ENCODE assay signal across 18 cellular contexts in the genomic region with DNA sequence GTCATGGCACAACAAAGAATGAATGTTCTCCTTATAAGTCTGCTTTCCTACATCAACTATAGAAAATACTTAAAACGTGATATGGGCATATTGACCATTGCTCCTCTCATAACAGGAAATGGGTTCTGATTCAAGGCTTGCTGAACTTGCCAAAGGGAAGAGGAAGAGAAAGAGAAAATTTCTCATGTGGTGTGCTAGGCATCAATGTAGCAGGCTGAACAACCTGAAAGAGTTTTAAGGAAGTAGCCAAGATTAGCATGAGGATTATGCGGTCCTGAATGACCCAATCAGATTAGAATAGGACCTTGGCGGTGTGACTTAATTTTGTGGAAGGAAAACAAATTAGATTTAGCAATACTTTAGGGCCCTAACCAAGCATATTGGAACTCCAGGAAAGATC.
DNase-seq lines count a peak whose midpoint lies in the region; ATAC-seq and TF ChIP-seq lines count a peak whose summit lies in the region.
"Had no signal": no experiment of that assay in that cellular context is flagged by ENCODE, and none has a peak within 500 bp of the region (broad histone marks: within the 10 kb centered on the region; RNA-seq: fewer than 3 reads in every experiment).

No MANE protein-coding gene starts in this region.

- POLR2A ChIA-PET in naive thymus-derived CD4-positive, alpha-beta T cell (lab: Charles Lee) = no interaction called here

- H3K27ac ChIP-seq in naive thymus-derived CD4-positive, alpha-beta T cell (ENCODE audit: low read depth, low read length) = no peak overlapping the region
- H3K27ac ChIP-seq in spleen (no peak overlapping the region), prostate gland (no peak overlapping the region)
- H3K27ac ChIP-seq: C4-2B had no signal

- no peak for DNase-seq in CD14-positive monocyte (ENCODE audit: low spot score)
- peak; percentile 11 for DNase-seq in NB4 (ENCODE audit: low read depth)
- DNase-seq in OCI-M1 (lab: John Stamatoyannopoulos, UW) = peak; percentile 70
- no peak for DNase-seq in naive thymus-derived CD4-positive, alpha-beta T cell
- no peak for DNase-seq in spleen
- no peak for DNase-seq in NCI-H146 (lab: John Stamatoyannopoulos, UW)
- DNase-seq in prostate gland (ENCODE audit: low spot score) = no peak
- DNase-seq: Calu3, DMS53, MM.1S, NCI-H1436, NCI-H2029 treated with DMSO at 0.1 percent for 48 hours, NCI-H510A, NCI-H774, RPMI8226, SIG-M5 had no signal

- 29 to 49% (median 43%) methylated on average over 3 of the region's 3 CpGs for WGBS in spleen, 5 donors
- 95% methylated on average over 3 of the region's 3 CpGs for WGBS in prostate gland

- H3K27me3 ChIP-seq in naive thymus-derived CD4-positive, alpha-beta T cell (ENCODE audit: control insufficient read depth in 2 of 2, insufficient read depth in 2 of 2, low read length in 2 of 2) = no peaks in the 10 kb centered on the region
- H3K27me3 ChIP-seq in spleen (replicated peaks in 1 of 7) (no peaks in the 10 kb centered on the region), prostate gland (replicated peaks; ENCODE audit: insufficient read depth) (no peaks in the 10 kb centered on the region)

- H3K9me3 Mint-ChIP-seq in CD14-positive monocyte = peaks cover 0 to 6% (median 0%) of the 10 kb centered on the region in 7 donors
- peaks cover 0 to 12% (median 0%) of the 10 kb centered on the region in 11 donors for H3K9me3 Mint-ChIP-seq in naive thymus-derived CD4-positive, alpha-beta T cell

- H3K4me3 ChIP-seq in NB4 (ENCODE audit: low read depth, low read length) = no peak overlapping the region
- H3K4me3 ChIP-seq in naive thymus-derived CD4-positive, alpha-beta T cell (ENCODE audit: low read length) = no peak overlapping the region
- no peak overlapping the region for H3K4me3 ChIP-seq in spleen
- no peak overlapping the region for H3K4me3 ChIP-seq in prostate gland

- no peaks in the 10 kb centered on the region for H3K36me3 Mint-ChIP-seq in CD14-positive monocyte
- peaks cover 0 to 5% (median 0%) of the 10 kb centered on the region in 5 donors for H3K36me3 Mint-ChIP-seq in naive thymus-derived CD4-positive, alpha-beta T cell

- H3K36me3 ChIP-seq in naive thymus-derived CD4-positive, alpha-beta T cell (ENCODE audit: control insufficient read depth in 2 of 3, insufficient read depth in 3 of 3, low read length in 3 of 3) = no peaks in the 10 kb centered on the region
- H3K36me3 ChIP-seq in spleen = no peaks in the 10 kb centered on the region
- no peaks in the 10 kb centered on the region for H3K36me3 ChIP-seq in prostate gland

- CTCF ChIA-PET in naive thymus-derived CD4-positive, alpha-beta T cell (lab: Charles Lee) = no interaction called here

- no peaks in the 10 kb centered on the region for H3K9me3 ChIP-seq in naive thymus-derived CD4-positive, alpha-beta T cell (ENCODE audit: control insufficient read depth in 2 of 3, low read length in 3 of 3)
- H3K9me3 ChIP-seq in spleen (peaks cover 0 to 3% (median 0%) of the 10 kb centered on the region in 8 donors), prostate gland (no peaks in the 10 kb centered on the region)

- H3K4me1 Mint-ChIP-seq in CD14-positive monocyte = peaks cover 24% of the 10 kb centered on the region
- H3K4me1 Mint-ChIP-seq in naive thymus-derived CD4-positive, alpha-beta T cell = no peaks in the 10 kb centered on the region

- ATAC-seq in naive thymus-derived CD4-positive, alpha-beta T cell = peak; percentile 75
- no peak for ATAC-seq in HG03521 (IDR thresholded peaks at IDR 0.05; ENCODE audit: unreplicated experiment)

- TF ChIP-seq CTCF in CD14-positive monocyte (IDR thresholded peaks at IDR 0.05) (no peak), NB4 (IDR thresholded peaks at IDR 0.05; ENCODE audit: low read depth, low read length) (no peak), spleen (IDR thresholded peaks at IDR 0.05 in 8 of 11, conservative IDR thresholded peaks at IDR 0.05 in 3 of 11) (no peak), prostate gland (IDR thresholded peaks at IDR 0.05) (no peak)

- H3K27ac Mint-ChIP-seq in CD14-positive monocyte = peak overlapping the region in 6 of 7 donors; percentile 39 to 88 (median 74)
- H3K27ac Mint-ChIP-seq in naive thymus-derived CD4-positive, alpha-beta T cell = no peak overlapping the region

- no peaks in the 10 kb centered on the region for H3K4me1 ChIP-seq in naive thymus-derived CD4-positive, alpha-beta T cell (ENCODE audit: control insufficient read depth in 2 of 2, insufficient read depth in 2 of 2, low read length in 2 of 2)
- H3K4me1 ChIP-seq in spleen (peaks cover 0 to 22% (median 13%) of the 10 kb centered on the region in 6 donors), prostate gland (replicated peaks) (no peaks in the 10 kb centered on the region)

- no peak for TF ChIP-seq POLR2A in NB4 (IDR thresholded peaks at IDR 0.05; ENCODE audit: extremely low read depth, insufficient read length)
- TF ChIP-seq POLR2A in spleen (IDR thresholded peaks at IDR 0.05) = no peak
- TF ChIP-seq POLR2A in prostate gland (IDR thresholded peaks at IDR 0.05) = no peak

- H3K4me3 Mint-ChIP-seq in CD14-positive monocyte = no peak overlapping the region
- H3K4me3 Mint-ChIP-seq in naive thymus-derived CD4-positive, alpha-beta T cell = no peak overlapping the region

- H3K27me3 Mint-ChIP-seq in CD14-positive monocyte (ENCODE audit: low read depth in 3 of 3) = peaks cover 0 to 3% (median 2%) of the 10 kb centered on the region in 3 donors
- peaks cover 0 to 11% (median 0%) of the 10 kb centered on the region in 5 donors for H3K27me3 Mint-ChIP-seq in naive thymus-derived CD4-positive, alpha-beta T cell

- intact Hi-C loops in CD14-positive monocyte (cut with micrococcal nuclease) = no loop called here
- intact Hi-C loops in naive thymus-derived CD4-positive, alpha-beta T cell (cut with micrococcal nuclease) = no loop called here
- intact Hi-C loops in spleen (cut with DNase I; ENCODE audit: low total_unique reads) = no loop called here
- intact Hi-C loops in prostate gland (cut with DNase I) = no loop called here

Comparison
In these comparisons a context has a peak if more than half of its experiments do, and no peak if none do; other contexts are left out.
1. DNase-seq: peak in NB4 (single experiment) and OCI-M1 (single experiment); none in CD14-positive monocyte (single experiment), naive thymus-derived CD4-positive, alpha-beta T cell (0 of 9), spleen (single experiment), NCI-H146 (single experiment) and prostate gland (single experiment).
2. H3K27ac Mint-ChIP-seq: peak in CD14-positive monocyte (6 of 7); none in naive thymus-derived CD4-positive, alpha-beta T cell (0 of 9).